ENCODE assay signal across 30 cellular contexts in genomic region chr14:57371013-57371412, GRCh38.
"Had no signal": no experiment of that assay in that cellular context is flagged by ENCODE, and none has a peak within 500 bp of the region (broad histone marks: within the 10 kb centered on the region; RNA-seq: fewer than 3 reads in every experiment).

No MANE protein-coding gene starts in this region.

- ATAC-seq: activated CD4-positive, alpha-beta T cell treated with anti-CD3 and anti-CD28 coated beads for 36 hours; activated CD8-positive, alpha-beta memory T cell treated with anti-CD3 and anti-CD28 coated beads, Interleukin-2, amount 10 ng/mL, durations not matched to agents 7 days and 5 days; activated CD8-positive, alpha-beta T cell treated with anti-CD3 and anti-CD28 coated beads, Interleukin-2, amount 10 ng/mL, durations not matched to agents 7 days and 5 days; activated T-cell treated with anti-CD3 and anti-CD28 coated beads, Interleukin-2, amount 50 U/mL, for 72 hours; effector memory CD8-positive, alpha-beta T cell; foreskin keratinocyte; gastrocnemius medialis; heart left ventricle had no signal

- H3K4me1 ChIP-seq: esophagus muscularis mucosa, gastrocnemius medialis, heart left ventricle had no signal

- H3K9me3 ChIP-seq: esophagus muscularis mucosa, gastrocnemius medialis had no signal

- FAIRE-seq: astrocyte, bronchial epithelial cell, colon had no signal

- DNase-seq: activated CD4-positive, alpha-beta T cell treated with anti-CD3 and anti-CD28 coated beads for 36 hours; activated CD4-positive, alpha-beta T cell treated with anti-CD3 and anti-CD28 coated beads, Interleukin-2, amount 10 ng/mL, durations not matched to agents 24 days and 14 days; activated CD4-positive, alpha-beta T cell treated with anti-CD3 and anti-CD28 coated beads, Interleukin-2, amount 50 U/mL, for 48 hours; activated CD4-positive, CD25-positive, alpha-beta regulatory T cell; activated CD4-positive, CD25-positive, alpha-beta regulatory T cell treated with anti-CD3 and anti-CD28 coated beads, Interleukin-2, amount 50 U/mL, for 72 hours; activated CD8-positive, alpha-beta memory T cell treated with anti-CD3 and anti-CD28 coated beads, Interleukin-2, amount 10 ng/mL, durations not matched to agents 7 days and 5 days; activated CD8-positive, alpha-beta memory T cell treated with anti-CD3 and anti-CD28 coated beads, Interleukin-2, amount 50 U/mL, for 4 hours; activated CD8-positive, alpha-beta T cell treated with anti-CD3 and anti-CD28 coated beads, Interleukin-2, amount 10 ng/mL, durations not matched to agents 7 days and 5 days; activated gamma-delta T cell; activated naive CD4-positive, alpha-beta T cell treated with anti-CD3 and anti-CD28 coated beads, Interleukin-2, amount 50 U/mL, for 16 hours; activated naive CD4-positive, alpha-beta T cell treated with Interleukin-2 at 50 U/mL for 16 hours; activated T-cell treated with anti-CD3 and anti-CD28 coated beads, Interleukin-2, amount 50 U/mL, for 1 hour; activated T-cell treated with anti-CD3 and anti-CD28 coated beads, Interleukin-2, amount 50 U/mL, for 72 hours; amniotic stem cell; anterior cingulate cortex; brain microvascular endothelial cell; cortex of kidney; dermis blood vessel endothelial cell; effector CD4-positive, alpha-beta T cell; effector memory CD8-positive, alpha-beta T cell; erythroblast; foreskin keratinocyte; gastrocnemius medialis; glutamatergic neuron; heart left ventricle; T-helper 2 cell had no signal

- H3K27me3 ChIP-seq: brain microvascular endothelial cell, esophagus muscularis mucosa, foreskin keratinocyte, gastrocnemius medialis, heart left ventricle had no signal

- H3K36me3 ChIP-seq: brain microvascular endothelial cell, esophagus muscularis mucosa, gastrocnemius medialis, heart left ventricle had no signal

- H3K4me3 ChIP-seq: esophagus muscularis mucosa, gastrocnemius medialis, heart left ventricle had no signal

- H3K27ac ChIP-seq: brain microvascular endothelial cell, esophagus muscularis mucosa, foreskin keratinocyte, gastrocnemius medialis, heart left ventricle had no signal
